In the genomic region with DNA sequence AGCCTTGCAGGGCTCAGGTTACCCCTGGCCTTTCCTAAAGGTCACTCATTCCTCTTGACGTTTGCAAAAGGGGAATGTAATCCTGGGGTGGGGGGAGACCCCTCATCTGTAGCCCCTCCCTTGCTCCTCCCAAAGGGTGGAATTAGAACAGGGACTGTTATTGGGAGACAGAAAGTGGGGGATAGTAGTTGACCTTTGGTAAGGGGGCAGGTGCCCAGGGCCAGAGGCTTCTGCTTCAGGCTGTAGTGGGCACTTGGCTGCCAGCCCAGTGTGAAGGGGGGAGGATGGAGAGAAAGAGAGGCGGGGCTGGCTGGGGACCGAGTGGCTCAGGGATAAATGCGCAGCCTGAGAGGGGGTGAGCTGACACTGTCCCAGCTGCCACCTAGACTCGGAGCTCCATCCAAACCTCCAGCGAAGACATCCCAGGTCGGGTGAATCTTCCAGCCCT, we compare ENCODE assay signal across 1 cellular context.
TF ChIP-seq lines count a peak whose summit lies in the region.

TSS of gene ENO3 (plus strand) at position 363 of the 448 bp plus-strand sequence. CDS start 711 bp downstream, outside the sequence.

TF ChIP-seq in HEK293, 187 proteins besides CTCF, POLR2A, EP300 and RAD21 (continued from another document):
- peak; percentile 41; the same call in 1 of the 2 replicates for TF ChIP-seq SP3 (tag by site-specific recombination; IDR thresholded peaks at IDR 0.05)
- no peak for TF ChIP-seq HOXD13 (CRISPR knock-in tag; IDR thresholded peaks at IDR 0.05; ENCODE audit: borderline replicate concordance)
- TF ChIP-seq, protein P1, sequence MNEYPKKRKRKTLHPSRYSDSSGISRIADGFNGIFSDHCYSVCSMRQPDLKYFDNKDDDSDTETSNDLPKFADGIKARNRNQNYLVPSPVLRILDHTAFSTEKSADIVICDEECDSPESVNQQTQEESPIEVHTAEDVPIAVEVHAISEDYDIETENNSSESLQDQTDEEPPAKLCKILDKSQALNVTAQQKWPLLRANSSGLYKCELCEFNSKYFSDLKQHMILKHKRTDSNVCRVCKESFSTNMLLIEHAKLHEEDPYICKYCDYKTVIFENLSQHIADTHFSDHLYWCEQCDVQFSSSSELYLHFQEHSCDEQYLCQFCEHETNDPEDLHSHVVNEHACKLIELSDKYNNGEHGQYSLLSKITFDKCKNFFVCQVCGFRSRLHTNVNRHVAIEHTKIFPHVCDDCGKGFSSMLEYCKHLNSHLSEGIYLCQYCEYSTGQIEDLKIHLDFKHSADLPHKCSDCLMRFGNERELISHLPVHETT (tag by site-specific recombination; IDR thresholded peaks at IDR 0.05) = 0 out of 2 replicates have a peak, but pooled peaks have one; percentile 3
- TF ChIP-seq ZBTB48 (tag by site-specific recombination; IDR thresholded peaks at IDR 0.05) = peak; percentile 41; the same call in 1 of the 2 replicates
- TF ChIP-seq ZBTB17 (tag by site-specific recombination; IDR thresholded peaks at IDR 0.05) = peak; percentile 29; the same call in 1 of the 2 replicates
- TF ChIP-seq, protein P2, sequence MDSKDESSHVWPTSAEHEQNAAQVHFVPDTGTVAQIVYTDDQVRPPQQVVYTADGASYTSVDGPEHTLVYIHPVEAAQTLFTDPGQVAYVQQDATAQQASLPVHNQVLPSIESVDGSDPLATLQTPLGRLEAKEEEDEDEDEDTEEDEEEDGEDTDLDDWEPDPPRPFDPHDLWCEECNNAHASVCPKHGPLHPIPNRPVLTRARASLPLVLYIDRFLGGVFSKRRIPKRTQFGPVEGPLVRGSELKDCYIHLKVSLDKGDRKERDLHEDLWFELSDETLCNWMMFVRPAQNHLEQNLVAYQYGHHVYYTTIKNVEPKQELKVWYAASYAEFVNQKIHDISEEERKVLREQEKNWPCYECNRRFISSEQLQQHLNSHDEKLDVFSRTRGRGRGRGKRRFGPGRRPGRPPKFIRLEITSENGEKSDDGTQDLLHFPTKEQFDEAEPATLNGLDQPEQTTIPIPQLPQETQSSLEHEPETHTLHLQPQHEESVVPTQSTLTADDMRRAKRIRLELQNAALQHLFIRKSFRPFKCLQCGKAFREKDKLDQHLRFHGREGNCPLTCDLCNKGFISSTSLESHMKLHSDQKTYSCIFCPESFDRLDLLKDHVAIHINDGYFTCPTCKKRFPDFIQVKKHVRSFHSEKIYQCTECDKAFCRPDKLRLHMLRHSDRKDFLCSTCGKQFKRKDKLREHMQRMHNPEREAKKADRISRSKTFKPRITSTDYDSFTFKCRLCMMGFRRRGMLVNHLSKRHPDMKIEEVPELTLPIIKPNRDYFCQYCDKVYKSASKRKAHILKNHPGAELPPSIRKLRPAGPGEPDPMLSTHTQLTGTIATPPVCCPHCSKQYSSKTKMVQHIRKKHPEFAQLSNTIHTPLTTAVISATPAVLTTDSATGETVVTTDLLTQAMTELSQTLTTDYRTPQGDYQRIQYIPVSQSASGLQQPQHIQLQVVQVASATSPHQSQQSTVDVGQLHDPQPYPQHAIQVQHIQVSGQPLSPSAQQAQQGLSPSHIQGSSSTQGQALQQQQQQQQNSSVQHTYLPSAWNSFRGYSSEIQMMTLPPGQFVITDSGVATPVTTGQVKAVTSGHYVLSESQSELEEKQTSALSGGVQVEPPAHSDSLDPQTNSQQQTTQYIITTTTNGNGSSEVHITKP (tag by site-specific recombination; IDR thresholded peaks at IDR 0.05) = 0 out of 2 replicates have a peak, but pooled peaks have one; percentile 18
